In the genomic region with DNA sequence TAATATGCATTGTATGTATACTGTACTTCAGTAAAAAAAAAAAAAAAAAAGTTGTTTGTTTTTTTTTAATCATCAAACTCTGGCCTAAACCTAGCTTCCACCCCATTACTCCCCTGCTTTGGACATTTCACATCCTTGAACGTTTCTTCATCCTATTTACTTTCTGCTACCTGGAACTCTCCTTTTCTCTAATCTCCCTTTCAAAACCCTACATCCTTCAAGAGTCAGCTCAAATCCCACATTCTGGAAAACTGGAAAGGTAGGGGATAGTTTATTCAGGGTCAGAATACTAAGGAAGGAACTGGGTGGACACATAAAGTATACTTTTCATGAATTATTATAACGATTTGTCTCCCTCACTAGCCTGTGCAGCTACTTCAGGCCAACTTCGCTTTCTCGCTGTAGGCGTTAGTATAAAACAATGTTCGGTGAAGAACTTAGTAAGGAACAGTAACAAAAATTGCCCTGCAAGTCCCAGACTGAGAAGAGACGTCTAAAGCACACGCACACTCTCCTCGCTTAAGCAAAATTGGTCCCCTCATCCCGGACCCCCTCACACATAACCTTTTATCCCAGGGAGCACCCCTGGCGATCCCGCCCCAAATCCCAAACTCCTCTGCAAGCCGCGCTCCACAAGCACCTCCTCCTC, we compare ENCODE assay signal across 8 cellular contexts. TPM values are rescaled to one million over a fixed set of nuclear protein-coding genes. Genes with fewer than 3 reads are reported as not detected.
DNase-seq lines count a peak whose midpoint lies in the region; ATAC-seq and TF ChIP-seq lines count a peak whose summit lies in the region.

No MANE protein-coding gene starts in this region.

- peaks cover 21% of the 10 kb centered on the region for H3K4me1 Mint-ChIP-seq in activated naive CD4-positive, alpha-beta T cell treated with anti-CD3 and anti-CD28 coated beads, Interleukin-2, amount 50 U/mL, for 24 hours
- peaks cover 20% of the 10 kb centered on the region for H3K4me1 Mint-ChIP-seq in type B pancreatic cell (ENCODE audit: unreplicated experiment)

- H3K9me3 Mint-ChIP-seq in activated naive CD4-positive, alpha-beta T cell treated with anti-CD3 and anti-CD28 coated beads, Interleukin-2, amount 50 U/mL, for 24 hours, result no peaks in the 10 kb centered on the region
- no peaks in the 10 kb centered on the region for H3K9me3 Mint-ChIP-seq in type B pancreatic cell

- TF ChIP-seq POLR2A in adrenal gland (IDR thresholded peaks at IDR 0.05), result no peak
- TF ChIP-seq POLR2A in right lobe of liver (IDR thresholded peaks at IDR 0.05), result no peak

- peak overlapping the region; percentile 90 for H3K4me3 Mint-ChIP-seq in activated naive CD4-positive, alpha-beta T cell treated with anti-CD3 and anti-CD28 coated beads, Interleukin-2, amount 50 U/mL, for 24 hours
- H3K4me3 Mint-ChIP-seq in type B pancreatic cell, result peak overlapping the region; percentile 98

- H3K4me3 ChIP-seq in adrenal gland (peak overlapping the region in 2 of 4 donors; percentile 83 to 90), right lobe of liver (peak overlapping the region; percentile 78 to 86 (median 84))

- H3K27me3 ChIP-seq in adrenal gland, result no peaks in the 10 kb centered on the region
- no peaks in the 10 kb centered on the region for H3K27me3 ChIP-seq in right lobe of liver

- TF ChIP-seq CTCF in adrenal gland (IDR thresholded peaks at IDR 0.05), result no peak
- no peak for TF ChIP-seq CTCF in right lobe of liver (IDR thresholded peaks at IDR 0.05)
- TF ChIP-seq CTCF in type B pancreatic cell (conservative IDR thresholded peaks at IDR 0.05), result no peak

- intact Hi-C loops in adrenal gland (cut with DNase I), result no loop called here
- intact Hi-C loops in right lobe of liver (cut with DNase I), result no loop called here

- DNase-seq in activated naive CD4-positive, alpha-beta T cell treated with Interleukin-2 at 50 U/mL for 16 hours, result no peak
- DNase-seq in adrenal gland (no peak), right lobe of liver (no peak), type B pancreatic cell (ENCODE audit: extremely low spot score, unreplicated experiment) (no peak), NCI-H146 (lab: John Stamatoyannopoulos, UW) (no peak), KG1 (lab: John Stamatoyannopoulos, UW) (no peak)

- peak overlapping the region; percentile 76 for H3K27ac Mint-ChIP-seq in activated naive CD4-positive, alpha-beta T cell treated with anti-CD3 and anti-CD28 coated beads, Interleukin-2, amount 50 U/mL, for 24 hours
- H3K27ac Mint-ChIP-seq in type B pancreatic cell, result peak overlapping the region; percentile 96

- H3K27me3 Mint-ChIP-seq in activated naive CD4-positive, alpha-beta T cell treated with anti-CD3 and anti-CD28 coated beads, Interleukin-2, amount 50 U/mL, for 24 hours, result no peaks in the 10 kb centered on the region
- H3K27me3 Mint-ChIP-seq in type B pancreatic cell, result no peaks in the 10 kb centered on the region

- 0 to 1% (median 1%) methylated on average over 14 of the region's 14 CpGs for WGBS in adrenal gland, 4 donors
- 0% methylated on average over 14 of the region's 14 CpGs for WGBS in right lobe of liver (ENCODE audit: insufficient coverage, low coverage, low lambda C conversion rate, missing lambda C conversion rate)

- H3K4me1 ChIP-seq in adrenal gland (replicated peaks in 1 of 2) (peaks cover 4 to 14% of the 10 kb centered on the region in 2 donors), right lobe of liver (peaks cover 0 to 4% (median 0%) of the 10 kb centered on the region in 4 donors)

- ATAC-seq in right lobe of liver, result no peak
- ATAC-seq in HG03469 (IDR thresholded peaks at IDR 0.05; ENCODE audit: unreplicated experiment), result no peak

- peaks cover 2% of the 10 kb centered on the region for H3K36me3 Mint-ChIP-seq in activated naive CD4-positive, alpha-beta T cell treated with anti-CD3 and anti-CD28 coated beads, Interleukin-2, amount 50 U/mL, for 24 hours
- H3K36me3 Mint-ChIP-seq in type B pancreatic cell, result peaks cover 9% of the 10 kb centered on the region

- no peaks in the 10 kb centered on the region for H3K36me3 ChIP-seq in adrenal gland (replicated peaks in 1 of 2)
- no peaks in the 10 kb centered on the region for H3K36me3 ChIP-seq in right lobe of liver

- H3K27ac ChIP-seq in adrenal gland, result peak overlapping the region in 4 of 5 donors; percentile 66 to 84 (median 76)
- peak overlapping the region; percentile 52 to 68 (median 62) for H3K27ac ChIP-seq in right lobe of liver

- H3K9me3 ChIP-seq in adrenal gland (replicated peaks in 1 of 3) (no peaks in the 10 kb centered on the region), right lobe of liver (no peaks in the 10 kb centered on the region)

RNA-seq across cellular contexts. Expression of gene PIGU, which starts 0.8 kb away (rescaled TPM):
- total RNA-seq in adrenal gland, result 10 to 100 TPM; 19.6 to 33.7 (median 22.1) TPM
- polyA plus RNA-seq in adrenal gland, result 10 to 100 TPM; 16.8 to 64.1 (median 25.7) TPM
- total RNA-seq in right lobe of liver, result 10 to 100 TPM in 2 of 6 experiments, 1 to 10 TPM in 4; 4.0 to 14.9 (median 7.3) TPM
- 41.5 and 46.2 TPM in 2 replicates for total RNA-seq in type B pancreatic cell (ENCODE audit: low replicate concordance)

RNA-seq across cellular contexts. Expression of gene TP53INP2, which starts 28.0 kb away (rescaled TPM):
- total RNA-seq in adrenal gland (10 to 100 TPM; 11.5 to 74.5 (median 20.1) TPM), right lobe of liver (10 to 100 TPM in 4 of 6 experiments, 1 to 10 TPM in 2; 5.8 to 24.1 (median 12.7) TPM), type B pancreatic cell (ENCODE audit: low replicate concordance) (39.6 and 60.7 TPM in 2 replicates)
- polyA plus RNA-seq in adrenal gland, result 10 to 100 TPM; 15.4 to 58.2 (median 18.6) TPM
